In genomic region chr4:80072607-80073361, GRCh38 we compare ENCODE assay signal across 7 cellular contexts.
DNase-seq lines count a peak whose midpoint lies in the region; ATAC-seq and TF ChIP-seq lines count a peak whose summit lies in the region.

Gene ANTXR2 (minus strand): TSS chr4:80073229. CDS start chr4:80072560, 669 bp downstream.

- H3K27me3 ChIP-seq in WERI-Rb-1 (ENCODE audit: insufficient read depth, low read depth, severe bottlenecking): no peaks in the 10 kb centered on the region

- ATAC-seq in GM18502 (IDR thresholded peaks at IDR 0.05; ENCODE audit: poor library complexity, unreplicated experiment) (peak; percentile 71), HG02763 (IDR thresholded peaks at IDR 0.05; ENCODE audit: unreplicated experiment) (peak; percentile 68)

- no peaks in the 10 kb centered on the region for H3K9me3 ChIP-seq in WERI-Rb-1 (ENCODE audit: severe bottlenecking)

- peak within 1 kb of the TSS; percentile 88 for H3K27ac ChIP-seq in WERI-Rb-1

- peak; percentile 26; the same call in 1 of the 2 replicates for TF ChIP-seq CTCF in WERI-Rb-1 (IDR thresholded peaks at IDR 0.05; ENCODE audit: low read depth, low read length)
- no peak for TF ChIP-seq CTCF in cardiac fibroblast (IDR thresholded peaks at IDR 0.05; ENCODE audit: low read depth, low read length)

- H3K36me3 ChIP-seq in WERI-Rb-1: peaks cover 17% of the 10 kb centered on the region

- peak within 1 kb of the TSS; percentile 84 for H3K4me3 ChIP-seq in WERI-Rb-1 (ENCODE audit: low read depth, low read length)
- peak within 1 kb of the TSS; percentile 83 to 92 for H3K4me3 ChIP-seq in cardiac fibroblast (replicated peaks in 1 of 2; ENCODE audit: low read depth in 2 of 2, low read length in 2 of 2)

- peak; percentile 14 for DNase-seq in NCI-H1694 (lab: John Stamatoyannopoulos, UW)
- DNase-seq in WERI-Rb-1: peak; percentile 90
- peak; percentile 98 for DNase-seq in cardiac fibroblast (ENCODE audit: low read depth in 2 of 2)
- peak; percentile 38 for DNase-seq in inferior parietal cortex (ENCODE audit: extremely low spot score)
- peak; percentile 95 for DNase-seq in smooth muscle cell of the brain vasculature (ENCODE audit: low read depth, low spot score)

Comparison
In these comparisons a context has a peak if more than half of its experiments do, and no peak if none do; other contexts are left out.
1. Peak in every context shown above with its lines: DNase-seq, ATAC-seq, H3K4me3 ChIP-seq and H3K27ac ChIP-seq.
2. DNase-seq: peak in every context shown above with its lines; median percentile 98 in cardiac fibroblast; 95 in smooth muscle cell of the brain vasculature; 90 in WERI-Rb-1; 38 in inferior parietal cortex; 14 in NCI-H1694.